In the genomic region with DNA sequence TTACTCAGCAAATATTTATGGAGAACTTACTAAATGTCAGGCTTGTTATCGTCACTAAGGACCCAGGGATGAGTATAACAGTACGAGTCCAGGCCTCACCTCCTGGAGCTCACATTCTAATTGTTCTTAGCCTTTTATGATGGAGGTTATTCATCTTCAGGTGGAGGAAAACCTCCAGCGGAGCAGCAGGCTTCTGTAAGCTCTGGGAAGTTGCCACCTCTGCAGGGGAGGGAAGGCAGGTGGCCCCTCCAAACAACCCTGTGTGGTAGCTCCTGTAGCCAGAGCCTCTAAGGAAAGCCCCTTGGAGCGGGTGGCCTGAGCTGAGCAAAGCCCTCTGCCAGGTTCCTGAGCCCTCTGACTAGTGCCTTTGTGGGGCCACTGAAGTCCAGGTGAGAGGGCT, we compare ENCODE assay signal across 15 cellular contexts.
DNase-seq lines count a peak whose midpoint lies in the region; ATAC-seq, FAIRE-seq and TF ChIP-seq lines count a peak whose summit lies in the region.
"Had no signal": no experiment of that assay in that cellular context is flagged by ENCODE, and none has a peak within 500 bp of the region (broad histone marks: within the 10 kb centered on the region; RNA-seq: fewer than 3 reads in every experiment).

No MANE protein-coding gene starts in this region.

- H3K27ac ChIP-seq in GM23338 (ENCODE audit: low read depth) (no peak overlapping the region), H1 (ENCODE audit: low read depth, low read length) (no peak overlapping the region), tibial artery (peak overlapping the region; percentile 49 to 50)
- H3K27ac ChIP-seq: BLaER1 had no signal

- H3K27ac Mint-ChIP-seq in GM23338 (no peak overlapping the region), neural crest cell (ENCODE audit: unreplicated experiment) (no peak overlapping the region)
- H3K27ac Mint-ChIP-seq: CD4-positive, alpha-beta memory T cell; IgD-negative memory B cell had no signal

- 0 out of 2 replicates have a peak overlapping the region, but pooled peaks have one; percentile 19 for H2BK5ac ChIP-seq in H1 (ENCODE audit: low read depth, low read length)

- POLR2A ChIA-PET in H1 (lab: Charles Lee; ENCODE audit: partially characterized antibody), result interaction anchor here (0.6 to 1.7 kb wide), 2 partner anchors 16 to 995 kb away, joined by 3 to 4 read pairs; no protein-coding TSS in a partner anchor

- H3K9me3 Mint-ChIP-seq in GM23338 (no peaks in the 10 kb centered on the region), neural crest cell (peaks cover 5% of the 10 kb centered on the region)
- H3K9me3 Mint-ChIP-seq: CD14-positive monocyte, IgD-negative memory B cell had no signal

- H3K23ac ChIP-seq in H1 (ENCODE audit: insufficient read length), result no peak overlapping the region

- H3K9ac ChIP-seq in H1 (replicated peaks in 1 of 4; ENCODE audit: extremely low read depth in 1 of 4, low read depth in 3 of 4, low read length in 3 of 4), result no peak overlapping the region
- H3K9ac ChIP-seq: BLaER1 had no signal

- no peak overlapping the region for H3K4ac ChIP-seq in H1 (replicated peaks; ENCODE audit: insufficient read length, low read depth, low read length)

- H3K4me3 Mint-ChIP-seq in GM23338 (no peak overlapping the region), neural crest cell (peak overlapping the region; percentile 45)
- H3K4me3 Mint-ChIP-seq: CD14-positive monocyte; CD4-positive, alpha-beta memory T cell; IgD-negative memory B cell had no signal

- no peak overlapping the region for H3K56ac ChIP-seq in H1 (replicated peaks; ENCODE audit: insufficient read length, low read depth, low read length)

- H3K27me3 ChIP-seq in GM23338 (ENCODE audit: insufficient read depth), result no peaks in the 10 kb centered on the region
- H3K27me3 ChIP-seq in H1 (replicated peaks in 1 of 4; ENCODE audit: control insufficient read depth in 3 of 4, extremely low read depth in 1 of 4, insufficient read depth in 3 of 4, low read length in 3 of 4), result no peaks in the 10 kb centered on the region; a peak in 1 of 7 replicates
- no peaks in the 10 kb centered on the region for H3K27me3 ChIP-seq in tibial artery
- H3K27me3 ChIP-seq: BLaER1 had no signal

- no peak overlapping the region for H3K14ac ChIP-seq in H1 (ENCODE audit: insufficient read length)

- TF ChIP-seq EP300 in H1 (IDR thresholded peaks at IDR 0.05; ENCODE audit: borderline replicate concordance in 1 of 2, low read depth in 2 of 2, low read length in 2 of 2), result no peak

- H4K91ac ChIP-seq in H1 (replicated peaks; ENCODE audit: insufficient read length, low read length), result no peak overlapping the region

- no peak overlapping the region for H4K8ac ChIP-seq in H1 (ENCODE audit: extremely low read depth, insufficient read depth, low read length)

- CTCF ChIA-PET in H1 (lab: Charles Lee; ENCODE audit: partially characterized antibody), result interaction anchor here (0.7 to 2.0 kb wide), 6 partner anchors 11 to 46 kb away, joined by 3 to 7 read pairs (median 4); no protein-coding TSS in a partner anchor

- H2BK120ac ChIP-seq in H1 (replicated peaks; ENCODE audit: low read depth, low read length), result no peak overlapping the region

- no peaks in the 10 kb centered on the region for H3K36me3 Mint-ChIP-seq in GM23338 (ENCODE audit: low read depth)
- H3K36me3 Mint-ChIP-seq in neural crest cell (ENCODE audit: low read depth), result peaks cover 43% of the 10 kb centered on the region
- H3K36me3 Mint-ChIP-seq: CD14-positive monocyte; CD4-positive, alpha-beta memory T cell; IgD-negative memory B cell had no signal

- no peak overlapping the region for H2AK5ac ChIP-seq in H1 (ENCODE audit: low read depth, low read length)

- H2AFZ ChIP-seq in GM23338 (no peak overlapping the region), H1 (ENCODE audit: low read length) (no peak overlapping the region)

- WGBS in H1 (ENCODE audit: extremely low coverage in 1 of 2, insufficient coverage in 1 of 2, insufficient read length in 1 of 2, insufficient replicate concordance in 2 of 2, low coverage in 1 of 2, low lambda C conversion rate in 2 of 2, missing lambda C conversion rate in 1 of 2), 2 experiments, result 68% methylated on average over 4 of the region's 4 CpGs; no CpG with 5 or more reads in 1 of the 2 experiments

- H2BK15ac ChIP-seq in H1 (ENCODE audit: low read length), result no peak overlapping the region

- no peak overlapping the region for H3K4me3 ChIP-seq in GM23338
- no peak overlapping the region for H3K4me3 ChIP-seq in H1 (ENCODE audit: extremely low read depth in 1 of 4, insufficient read depth in 2 of 4, low read depth in 3 of 4, low read length in 4 of 4)
- H3K4me3 ChIP-seq in tibial artery, result no peak overlapping the region
- H3K4me3 ChIP-seq: BLaER1, HAP-1 had no signal

- H3K27me3 Mint-ChIP-seq in GM23338 (ENCODE audit: insufficient read depth, low read depth, poor library complexity) (peaks cover 6% of the 10 kb centered on the region), neural crest cell (ENCODE audit: low read depth) (peaks cover 5% of the 10 kb centered on the region)

- peaks cover 5% of the 10 kb centered on the region for H3K9me2 ChIP-seq in GM23338 (ENCODE audit: insufficient read depth)

- no peaks in the 10 kb centered on the region for H3K23me2 ChIP-seq in H1 (ENCODE audit: low read depth, low read length)

- no peak for TF ChIP-seq POLR2A in H1 (IDR thresholded peaks at IDR 0.05; ENCODE audit: control extremely low read depth in 1 of 2, low read depth in 2 of 2, low read length in 2 of 2)

- H3K4me1 ChIP-seq in GM23338 (ENCODE audit: insufficient read depth) (peaks cover 9% of the 10 kb centered on the region), H1 (replicated peaks in 1 of 4; ENCODE audit: control insufficient read depth in 3 of 4, insufficient read depth in 4 of 4, low read length in 3 of 4) (peaks cover 2 to 20% (median 12%) of the 10 kb centered on the region in 4 experiments; a peak in 6 of 7 replicates), tibial artery (peaks cover 0 to 19% (median 16%) of the 10 kb centered on the region in 4 donors)
- H3K4me1 ChIP-seq: HAP-1 had no signal

- ATAC-seq in GM23338 (peak; percentile 12; the same call in 1 of the 3 replicates), HG03521 (IDR thresholded peaks at IDR 0.05; ENCODE audit: unreplicated experiment) (no peak)

- H3F3A ChIP-seq in GM23338 (replicated peaks; ENCODE audit: low read depth), result no peaks in the 10 kb centered on the region

- 0 out of 4 replicates have a peak, but pooled peaks cover 0 to 3% of the 10 kb centered on the region in 2 experiments for H3K9me3 ChIP-seq in H1 (ENCODE audit: insufficient read depth in 2 of 2, low read depth in 1 of 2, low read length in 1 of 2)
- H3K9me3 ChIP-seq in tibial artery, result no peaks in the 10 kb centered on the region
- H3K9me3 ChIP-seq: BLaER1, HAP-1 had no signal

- H3K36me3 ChIP-seq in GM23338 (ENCODE audit: insufficient read depth) (no peaks in the 10 kb centered on the region), H1 (ENCODE audit: control insufficient read depth in 2 of 4, insufficient read depth in 4 of 4, low read length in 3 of 4) (no peaks in the 10 kb centered on the region; a peak in 1 of 8 replicates), tibial artery (no peaks in the 10 kb centered on the region)
- H3K36me3 ChIP-seq: BLaER1, HAP-1 had no signal

- H3K4me2 ChIP-seq in GM23338, result no peak overlapping the region
- H3K4me2 ChIP-seq in H1 (ENCODE audit: insufficient read depth in 1 of 2, low read depth in 2 of 2, low read length in 2 of 2), result no peak overlapping the region
- H3K4me2 ChIP-seq: BLaER1 had no signal

- no peaks in the 10 kb centered on the region for H3K79me1 ChIP-seq in H1 (ENCODE audit: low read depth, low read length)

- H4K20me1 ChIP-seq in GM23338 (replicated peaks; ENCODE audit: insufficient read depth) (no peaks in the 10 kb centered on the region), H1 (replicated peaks in 1 of 2; ENCODE audit: control insufficient read depth in 1 of 2, insufficient read depth in 2 of 2, low read length in 2 of 2) (no peaks in the 10 kb centered on the region)
- H4K20me1 ChIP-seq: BLaER1 had no signal

- no peak for DNase-seq in GM23338 (ENCODE audit: low spot score)
- DNase-seq in H1 (ENCODE audit: low read depth in 1 of 2, low spot score in 2 of 2), result no peak
- DNase-seq in neural crest cell (ENCODE audit: low read depth, low spot score), result no peak
- no peak for DNase-seq in tibial artery
- no peak for DNase-seq in NOMO-1 treated with dmso at 0.1 percent for 144 hours (lab: John Stamatoyannopoulos, UW; ENCODE audit: unreplicated experiment)
- no peak for DNase-seq in D721Med (ENCODE audit: insufficient read length, low spot score)
- DNase-seq: 8988T; CD4-positive, alpha-beta memory T cell; DMS79 treated with DMSO at 0.1 percent for 48 hours; GF-D8 had no signal

- TF ChIP-seq CTCF in GM23338 (conservative IDR thresholded peaks at IDR 0.05; ENCODE audit: low read depth in 2 of 2) (no peak), H1 (IDR thresholded peaks at IDR 0.05; ENCODE audit: control extremely low read depth in 1 of 3, insufficient read depth in 1 of 3, low read depth in 1 of 3, low read length in 3 of 3) (no peak), neural crest cell (conservative IDR thresholded peaks at IDR 0.05) (no peak), tibial artery (IDR thresholded peaks at IDR 0.05) (no peak), D721Med (IDR thresholded peaks at IDR 0.05; ENCODE audit: insufficient read depth, missing control alignments) (no peak)

- H3K4me1 Mint-ChIP-seq in GM23338, result peaks cover 42% of the 10 kb centered on the region
- H3K4me1 Mint-ChIP-seq in neural crest cell, result peaks cover 86% of the 10 kb centered on the region
- H3K4me1 Mint-ChIP-seq: CD14-positive monocyte had no signal

- FAIRE-seq in H1 (lab: Jason Lieb, UNC) (no peak), D721Med (lab: Jason Lieb, UNC) (no peak)

- no peak overlapping the region for H3K18ac ChIP-seq in H1 (ENCODE audit: extremely low read depth, low read length)

- no peak overlapping the region for H4K5ac ChIP-seq in H1 (ENCODE audit: insufficient read length, low read depth, low read length)

- intact Hi-C loops in tibial artery (cut with DNase I; ENCODE audit: low total_unique reads), result no loop called here

- no peak for TF ChIP-seq RAD21 in H1 (IDR thresholded peaks at IDR 0.05 in 1 of 2, conservative IDR thresholded peaks at IDR 0.05 in 1 of 2; ENCODE audit: low read depth in 2 of 2, low read length in 2 of 2)

- H2BK20ac ChIP-seq in H1 (ENCODE audit: low read length), result no peak overlapping the region

- H3K79me2 ChIP-seq in GM23338 (replicated peaks; ENCODE audit: insufficient read depth) (no peaks in the 10 kb centered on the region), H1 (ENCODE audit: control insufficient read depth in 1 of 2, insufficient read depth in 2 of 2, low read length in 2 of 2) (no peaks in the 10 kb centered on the region)

- no peak overlapping the region for H2BK12ac ChIP-seq in H1 (ENCODE audit: low read depth, low read length)

TF ChIP-seq in H1, 55 proteins besides CTCF, POLR2A, EP300 and RAD21 (continues in another document):
- TF ChIP-seq, protein P1, sequence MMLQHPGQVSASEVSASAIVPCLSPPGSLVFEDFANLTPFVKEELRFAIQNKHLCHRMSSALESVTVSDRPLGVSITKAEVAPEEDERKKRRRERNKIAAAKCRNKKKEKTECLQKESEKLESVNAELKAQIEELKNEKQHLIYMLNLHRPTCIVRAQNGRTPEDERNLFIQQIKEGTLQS (IDR thresholded peaks at IDR 0.05; ENCODE audit: insufficient read depth, low read depth, low read length), result no peak
- TF ChIP-seq ASH2L (IDR thresholded peaks at IDR 0.05; ENCODE audit: low read length), result no peak
- TF ChIP-seq BCL11A (IDR thresholded peaks at IDR 0.05; ENCODE audit: low read depth in 2 of 2, low read length in 2 of 2), result no peak

Comparison
In these comparisons a context has a peak if more than half of its experiments do, and no peak if none do; other contexts are left out.
1. H3K27ac ChIP-seq: peak in tibial artery (2 of 2); none in GM23338 (single experiment) and H1 (single experiment).